In genomic region chr10:133325392-133325760, GRCh38 we compare ENCODE assay signal across 9 cellular contexts. TPM values are rescaled to one million over a fixed set of nuclear protein-coding genes. Genes with fewer than 3 reads are reported as not detected.
A peak's percentile ranks its signal among the peaks of the same experiment; 100 is the strongest.
DNase-seq lines count a peak whose midpoint lies in the region; ATAC-seq, FAIRE-seq and TF ChIP-seq lines count a peak whose summit lies in the region.
"Had no signal": no experiment of that assay in that cellular context is flagged by ENCODE, and none has a peak within 500 bp of the region (broad histone marks: within the 10 kb centered on the region; RNA-seq: fewer than 3 reads in every experiment).

No MANE protein-coding gene starts in this region.

- TF ChIP-seq CTCF in DND-41 (IDR thresholded peaks at IDR 0.05; ENCODE audit: borderline replicate concordance, extremely low read depth, low read length, poor library complexity, severe bottlenecking) (no peak), esophagus squamous epithelium (IDR thresholded peaks at IDR 0.05) (no peak), prostate gland (IDR thresholded peaks at IDR 0.05) (no peak)

- no peak overlapping the region for H3K4me3 ChIP-seq in DND-41 (ENCODE audit: low read depth in 1 of 2, low read length in 2 of 2)
- peak overlapping the region; percentile 16 to 63 (median 44) for H3K4me3 ChIP-seq in esophagus squamous epithelium
- peak overlapping the region; percentile 23 to 35 for H3K4me3 ChIP-seq in prostate gland

- no peak overlapping the region for H2AFZ ChIP-seq in DND-41 (ENCODE audit: low read depth, low read length)

- DNase-seq in DND-41 (no peak), SK-N-DZ (ENCODE audit: low spot score) (peak; percentile 52), esophagus squamous epithelium (lab: John Stamatoyannopoulos, UW) (no peak), prostate gland (ENCODE audit: low spot score) (no peak), ACHN (no peak), urothelium cell line (ENCODE audit: low spot score) (no peak), putamen (ENCODE audit: low spot score) (no peak)
- DNase-seq: NCI-H446 had no signal

- H3K79me2 ChIP-seq in DND-41 (ENCODE audit: insufficient read depth, low read length), result no peaks in the 10 kb centered on the region

- H3K4me2 ChIP-seq in DND-41 (ENCODE audit: insufficient read depth, low read length), result peak overlapping the region; percentile 62; the same call in 1 of the 2 replicates

- H3K36me3 ChIP-seq in DND-41 (ENCODE audit: insufficient read depth, low read length) (no peaks in the 10 kb centered on the region), esophagus squamous epithelium (no peaks in the 10 kb centered on the region), prostate gland (no peaks in the 10 kb centered on the region)

- no peak for ATAC-seq in DND-41 (ENCODE audit: insufficient read depth, low read depth)
- ATAC-seq in HG03095 (IDR thresholded peaks at IDR 0.05; ENCODE audit: unreplicated experiment), result no peak

- WGBS in esophagus squamous epithelium, 2 donors, result 0 to 4% methylated on average over 2 to 5 of the region's 39 CpGs
- 2% methylated on average over 39 of the region's 39 CpGs for WGBS in prostate gland

- peaks cover 13% of the 10 kb centered on the region for H3K4me1 ChIP-seq in DND-41 (ENCODE audit: insufficient read depth, low read length)
- H3K4me1 ChIP-seq in esophagus squamous epithelium, result peaks cover 18 to 42% (median 19%) of the 10 kb centered on the region in 3 donors
- no peaks in the 10 kb centered on the region for H3K4me1 ChIP-seq in prostate gland (replicated peaks)

- H3K27ac ChIP-seq in DND-41 (ENCODE audit: low read length), result no peak overlapping the region
- no peak overlapping the region for H3K27ac ChIP-seq in esophagus squamous epithelium
- no peak overlapping the region for H3K27ac ChIP-seq in prostate gland

- H3K9me3 ChIP-seq in DND-41 (ENCODE audit: insufficient read depth, low read length, severe bottlenecking) (no peaks in the 10 kb centered on the region), esophagus squamous epithelium (no peaks in the 10 kb centered on the region), prostate gland (no peaks in the 10 kb centered on the region)

- intact Hi-C loops in esophagus squamous epithelium (cut with DNase I), result no loop called here
- intact Hi-C loops in prostate gland (cut with DNase I), result no loop called here

- FAIRE-seq in urothelium cell line (lab: Jason Lieb, UNC), result no peak

- H3K27me3 ChIP-seq in DND-41 (ENCODE audit: insufficient read depth, low read length, poor library complexity) (peaks cover 3% of the 10 kb centered on the region), esophagus squamous epithelium (peaks cover 15 to 73% (median 33%) of the 10 kb centered on the region in 4 donors), prostate gland (replicated peaks; ENCODE audit: insufficient read depth) (no peaks in the 10 kb centered on the region)

- in situ Hi-C loops in ACHN (cut with HindIII; ENCODE audit: low pct_ligation_motif_present, low pct_unique_long_range_greater_than_20kb, low sequenced_read_pairs), result no loop called here

- TF ChIP-seq POLR2A in esophagus squamous epithelium (IDR thresholded peaks at IDR 0.05) (no peak), prostate gland (IDR thresholded peaks at IDR 0.05) (no peak)

- H4K20me1 ChIP-seq in DND-41 (ENCODE audit: insufficient read depth, low read length), result no peaks in the 10 kb centered on the region

- peak overlapping the region; percentile 37; the same call in 1 of the 2 replicates for H3K9ac ChIP-seq in DND-41 (ENCODE audit: low read depth, low read length)

RNA-seq across cellular contexts. Expression of gene CALY, which starts 11.3 kb away (rescaled TPM):
- 23.7 and 70.7 TPM in 2 replicates for polyA plus RNA-seq in SK-N-DZ (2014; cell fraction: cytosol; rRNA removed)
- 24.2 and 37.3 TPM in 2 replicates for polyA plus RNA-seq in SK-N-DZ (2014; cell fraction: nucleus; rRNA removed)
- total RNA-seq in esophagus squamous epithelium (not detected), prostate gland (1 to 10 TPM in 1 of 2 donors, not detected in 1; 9.4 TPM)

RNA-seq across cellular contexts. Expression of gene ZNF511, which starts 16.7 kb away (rescaled TPM):
- 70.5 and 76.0 TPM in 2 replicates for polyA plus RNA-seq in SK-N-DZ (2014; cell fraction: cytosol; rRNA removed)
- polyA plus RNA-seq in SK-N-DZ (2014; cell fraction: nucleus; rRNA removed), result 86.7 and 89.6 TPM in 2 replicates
- total RNA-seq in esophagus squamous epithelium (10 to 100 TPM; 16.1 to 26.7 (median 17.7) TPM), prostate gland (10 to 100 TPM; 52.8 to 57.6 TPM)

RNA-seq across cellular contexts. Expression of gene TUBGCP2, which starts 16.7 kb away (rescaled TPM):
- 37.0 and 39.5 TPM in 2 replicates for polyA plus RNA-seq in SK-N-DZ (2014; cell fraction: cytosol; rRNA removed)
- 75.6 and 78.8 TPM in 2 replicates for polyA plus RNA-seq in SK-N-DZ (2014; cell fraction: nucleus; rRNA removed)
- total RNA-seq in esophagus squamous epithelium (10 to 100 TPM; 28.4 to 44.4 (median 38.9) TPM), prostate gland (10 to 100 TPM; 53.5 to 78.5 TPM)

RNA-seq across cellular contexts. Expression of gene PRAP1, which starts 21.8 kb away (rescaled TPM):
- 1.4 and 3.7 TPM in 2 replicates for polyA plus RNA-seq in SK-N-DZ (2014; cell fraction: cytosol; rRNA removed)
- 0.29 and 0.78 TPM in 2 replicates for polyA plus RNA-seq in SK-N-DZ (2014; cell fraction: nucleus; rRNA removed)
- total RNA-seq in esophagus squamous epithelium, result not detected
- 1 to 10 TPM in 1 of 2 donors, not detected in 1; 6.6 TPM for total RNA-seq in prostate gland

RNA-seq across cellular contexts. Expression of gene FUOM, which starts 32.4 kb away (rescaled TPM):
- not detected in 2 replicates for polyA plus RNA-seq in SK-N-DZ (2014; cell fraction: cytosol; rRNA removed)
- not detected in 2 replicates for polyA plus RNA-seq in SK-N-DZ (2014; cell fraction: nucleus; rRNA removed)
- total RNA-seq in esophagus squamous epithelium (10 to 100 TPM in 2 of 4 donors, 1 to 10 TPM in 2; 6.7 to 17.7 (median 12.5) TPM), prostate gland (10 to 100 TPM in 1 of 2 donors, 1 to 10 TPM in 1; 8.7 to 11.4 TPM)

Comparison
In these comparisons a context has a peak if more than half of its experiments do, and no peak if none do; other contexts are left out.
1. H3K4me3 ChIP-seq: peak in esophagus squamous epithelium (4 of 4) and prostate gland (2 of 2); none in DND-41 (0 of 2).